1 cellular context compared by ENCODE assay signal in the genomic region with DNA sequence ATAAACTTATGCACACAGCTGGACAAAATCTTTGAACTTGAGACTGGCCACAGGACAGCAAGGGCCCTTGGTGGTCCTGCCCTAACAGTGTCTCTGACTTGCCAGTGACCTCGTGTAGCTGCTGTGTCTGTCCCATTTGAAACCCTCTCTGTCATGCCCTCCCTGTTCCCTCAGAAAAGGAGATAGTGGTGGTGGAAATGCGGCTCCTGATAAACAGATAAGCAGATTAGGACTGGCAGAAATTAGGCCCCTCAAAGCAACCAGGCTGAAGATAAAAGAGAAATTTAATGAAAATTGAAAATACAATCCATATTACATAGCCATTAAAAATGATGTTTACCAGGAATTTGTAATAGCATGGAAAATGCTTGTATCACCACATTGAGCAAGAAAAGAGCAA.
TF ChIP-seq lines count a peak whose summit lies in the region.

No MANE protein-coding gene starts in this region.

TF ChIP-seq in SK-N-SH, 30 proteins besides CTCF, POLR2A, EP300 and RAD21 (continued from another document):
- TF ChIP-seq, protein P1, sequence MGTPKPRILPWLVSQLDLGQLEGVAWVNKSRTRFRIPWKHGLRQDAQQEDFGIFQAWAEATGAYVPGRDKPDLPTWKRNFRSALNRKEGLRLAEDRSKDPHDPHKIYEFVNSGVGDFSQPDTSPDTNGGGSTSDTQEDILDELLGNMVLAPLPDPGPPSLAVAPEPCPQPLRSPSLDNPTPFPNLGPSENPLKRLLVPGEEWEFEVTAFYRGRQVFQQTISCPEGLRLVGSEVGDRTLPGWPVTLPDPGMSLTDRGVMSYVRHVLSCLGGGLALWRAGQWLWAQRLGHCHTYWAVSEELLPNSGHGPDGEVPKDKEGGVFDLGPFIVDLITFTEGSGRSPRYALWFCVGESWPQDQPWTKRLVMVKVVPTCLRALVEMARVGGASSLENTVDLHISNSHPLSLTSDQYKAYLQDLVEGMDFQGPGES (IDR thresholded peaks at IDR 0.05; ENCODE audit: low read depth, low read length) = no peak
- TF ChIP-seq EZH2phosphoT487 (IDR thresholded peaks at IDR 0.05; ENCODE audit: borderline replicate concordance, low read depth) (no peak), CHD2 (IDR thresholded peaks at IDR 0.05; ENCODE audit: low read length, partially characterized antibody) (peak; percentile 59), MXI1 (IDR thresholded peaks at IDR 0.05; ENCODE audit: low read depth, low read length) (no peak; the same call in 1 of the 2 replicates), GATA2 (CRISPR knock-in tag; IDR thresholded peaks at IDR 0.05) (peak; percentile 94), TCF12 (IDR thresholded peaks at IDR 0.05) (peak; percentile 22; the same call in 1 of the 2 replicates), FOXJ3 (CRISPR knock-in tag; IDR thresholded peaks at IDR 0.05) (peak; percentile 78), SMC3 (IDR thresholded peaks at IDR 0.05; ENCODE audit: low read depth, low read length) (peak; percentile 8; the same call in 1 of the 2 replicates), RCOR1 (IDR thresholded peaks at IDR 0.05; ENCODE audit: low read length) (peak; percentile 48; the same call in 1 of the 2 replicates)
- TF ChIP-seq, protein P2, sequence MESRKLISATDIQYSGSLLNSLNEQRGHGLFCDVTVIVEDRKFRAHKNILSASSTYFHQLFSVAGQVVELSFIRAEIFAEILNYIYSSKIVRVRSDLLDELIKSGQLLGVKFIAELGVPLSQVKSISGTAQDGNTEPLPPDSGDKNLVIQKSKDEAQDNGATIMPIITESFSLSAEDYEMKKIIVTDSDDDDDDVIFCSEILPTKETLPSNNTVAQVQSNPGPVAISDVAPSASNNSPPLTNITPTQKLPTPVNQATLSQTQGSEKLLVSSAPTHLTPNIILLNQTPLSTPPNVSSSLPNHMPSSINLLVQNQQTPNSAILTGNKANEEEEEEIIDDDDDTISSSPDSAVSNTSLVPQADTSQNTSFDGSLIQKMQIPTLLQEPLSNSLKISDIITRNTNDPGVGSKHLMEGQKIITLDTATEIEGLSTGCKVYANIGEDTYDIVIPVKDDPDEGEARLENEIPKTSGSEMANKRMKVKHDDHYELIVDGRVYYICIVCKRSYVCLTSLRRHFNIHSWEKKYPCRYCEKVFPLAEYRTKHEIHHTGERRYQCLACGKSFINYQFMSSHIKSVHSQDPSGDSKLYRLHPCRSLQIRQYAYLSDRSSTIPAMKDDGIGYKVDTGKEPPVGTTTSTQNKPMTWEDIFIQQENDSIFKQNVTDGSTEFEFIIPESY (IDR thresholded peaks at IDR 0.05; ENCODE audit: borderline replicate concordance, low read depth) = no peak
